ENCODE assay signal across 19 cellular contexts in the genomic region with DNA sequence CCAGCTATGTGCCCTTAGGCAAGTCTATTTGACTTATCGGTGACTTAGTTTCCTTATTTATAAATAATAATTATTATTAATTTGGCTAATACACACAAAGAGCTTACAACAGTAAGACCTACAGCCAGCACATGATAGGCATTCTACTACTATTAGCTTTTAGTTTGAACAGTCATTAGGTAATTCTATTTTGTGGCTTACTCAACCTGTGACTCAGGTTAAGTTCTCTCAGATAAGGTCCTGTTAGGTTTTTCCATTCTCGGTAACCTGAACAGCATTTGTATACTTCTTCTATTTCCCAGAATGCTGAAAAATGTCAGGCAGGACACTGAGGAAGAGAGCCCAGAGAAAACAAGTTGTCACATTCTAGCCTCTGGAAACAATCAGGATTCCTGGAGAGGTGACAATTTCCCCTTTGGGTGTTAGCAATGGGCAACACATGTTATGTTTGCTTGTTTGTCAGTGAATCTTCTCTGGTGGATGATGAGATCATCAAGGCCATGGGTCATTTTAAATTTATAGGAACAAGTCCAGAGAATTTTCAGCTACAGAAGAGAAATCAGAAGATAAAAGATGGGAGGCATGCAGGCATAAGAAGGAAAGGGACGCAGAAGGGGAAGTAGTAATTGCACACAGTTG.
DNase-seq lines count a peak whose midpoint lies in the region; ATAC-seq and TF ChIP-seq lines count a peak whose summit lies in the region.
"Had no signal": no experiment of that assay in that cellular context is flagged by ENCODE, and none has a peak within 500 bp of the region (broad histone marks: within the 10 kb centered on the region; RNA-seq: fewer than 3 reads in every experiment).

No MANE protein-coding gene starts in this region.

- TF ChIP-seq CTCF in fibroblast of mammary gland (conservative IDR thresholded peaks at IDR 0.05; ENCODE audit: control insufficient read depth, insufficient read depth, low read depth, low read length) (no peak), GM13977 (IDR thresholded peaks at IDR 0.05; ENCODE audit: extremely low read depth, insufficient read depth, missing control alignments) (no peak)

- in situ Hi-C loops in GM13977 (cut with MboI; ENCODE audit: low pct_unique_long_range_greater_than_20kb, low sequenced_read_pairs, unreplicated experiment), result no loop called here

- H2BK5ac ChIP-seq in mesendoderm (ENCODE audit: low read length), result no peak overlapping the region

- H3K4me2 ChIP-seq in mesendoderm (ENCODE audit: low read length), result no peak overlapping the region

- no peaks in the 10 kb centered on the region for H3K36me3 ChIP-seq in mesendoderm (ENCODE audit: control insufficient read depth, insufficient read depth, low read length)
- H3K36me3 ChIP-seq: BE2C had no signal

- no peak overlapping the region for H3K18ac ChIP-seq in mesendoderm (ENCODE audit: low read length)

- no peaks in the 10 kb centered on the region for H3K4me1 ChIP-seq in mesendoderm (ENCODE audit: control insufficient read depth, low read depth, low read length)
- H3K4me1 ChIP-seq: BE2C had no signal

- no peak overlapping the region for H4K8ac ChIP-seq in mesendoderm (ENCODE audit: low read depth, low read length)

- no peak overlapping the region for H3K27ac ChIP-seq in mesendoderm (ENCODE audit: low read depth, low read length)
- H3K27ac ChIP-seq: GM23248, HL-60 had no signal

- DNase-seq in NCI-H226 (peak; percentile 48), amniotic epithelial cell (ENCODE audit: low read depth) (peak; percentile 8), fibroblast of mammary gland (ENCODE audit: low read depth) (peak; percentile 16), mesendoderm (peak; percentile 22), GM13977 (ENCODE audit: low spot score) (no peak)
- DNase-seq in stimulated activated naive CD8-positive, alpha-beta T cell treated with anti-CD3 and anti-CD28 coated beads, Interleukin-15, amount 100 ng/mL, for 72 hours, result no peak
- DNase-seq: BE2C; C1 segment of cervical spinal cord; CD4-positive, CD25-positive, alpha-beta regulatory T cell; CD8-positive, alpha-beta memory T cell; COR-L47; DMS 273 treated with DMSO at 0.1 percent for 48 hours; DMS53; DND-41; EL; GM23248; HCEC 1CT had no signal

- no peaks in the 10 kb centered on the region for H3K27me3 ChIP-seq in mesendoderm (ENCODE audit: insufficient read depth, low read length, poor library complexity)
- H3K27me3 ChIP-seq: BE2C had no signal

- no peak overlapping the region for H2AK5ac ChIP-seq in mesendoderm (ENCODE audit: low read length)

- no peak for ATAC-seq in esophagus mucosa
- ATAC-seq in stimulated activated naive CD8-positive, alpha-beta T cell treated with anti-CD3 and anti-CD28 coated beads, Interleukin-15, amount 100 ng/mL, for 72 hours, result no peak

- no peak overlapping the region for H3K56ac ChIP-seq in mesendoderm (ENCODE audit: low read length)

- H3K27ac Mint-ChIP-seq in stimulated activated naive CD8-positive, alpha-beta T cell treated with anti-CD3 and anti-CD28 coated beads, Interleukin-15, amount 100 ng/mL, for 72 hours, result no peak overlapping the region
- H3K27ac Mint-ChIP-seq: CD8-positive, alpha-beta memory T cell had no signal

- H3K4ac ChIP-seq in mesendoderm (ENCODE audit: low read depth, low read length), result no peak overlapping the region

- H3K4me3 ChIP-seq in fibroblast of mammary gland (ENCODE audit: control insufficient read depth, low read depth, low read length) (no peak overlapping the region), mesendoderm (ENCODE audit: low read length) (no peak overlapping the region)
- H3K4me3 ChIP-seq: GM23248 had no signal

- no peaks in the 10 kb centered on the region for H3K4me1 Mint-ChIP-seq in stimulated activated naive CD8-positive, alpha-beta T cell treated with anti-CD3 and anti-CD28 coated beads, Interleukin-15, amount 100 ng/mL, for 72 hours
- H3K4me1 Mint-ChIP-seq: CD4-positive, CD25-positive, alpha-beta regulatory T cell; CD8-positive, alpha-beta memory T cell had no signal

- H4K5ac ChIP-seq in mesendoderm (ENCODE audit: low read length), result no peak overlapping the region

- no peak overlapping the region for H3K4me3 Mint-ChIP-seq in stimulated activated naive CD8-positive, alpha-beta T cell treated with anti-CD3 and anti-CD28 coated beads, Interleukin-15, amount 100 ng/mL, for 72 hours
- H3K4me3 Mint-ChIP-seq: CD4-positive, CD25-positive, alpha-beta regulatory T cell; CD8-positive, alpha-beta memory T cell had no signal

- H3K79me1 ChIP-seq in mesendoderm (ENCODE audit: low read length), result no peaks in the 10 kb centered on the region

- no peaks in the 10 kb centered on the region for H3K79me2 ChIP-seq in mesendoderm (ENCODE audit: control insufficient read depth, insufficient read depth, low read length)

- H2BK120ac ChIP-seq in mesendoderm (ENCODE audit: low read depth, low read length), result no peak overlapping the region

- H2BK15ac ChIP-seq in mesendoderm (replicated peaks; ENCODE audit: low read depth), result no peak overlapping the region

- H3K27me3 Mint-ChIP-seq in stimulated activated naive CD8-positive, alpha-beta T cell treated with anti-CD3 and anti-CD28 coated beads, Interleukin-15, amount 100 ng/mL, for 72 hours, result no peaks in the 10 kb centered on the region
- H3K27me3 Mint-ChIP-seq: CD4-positive, CD25-positive, alpha-beta regulatory T cell; CD8-positive, alpha-beta memory T cell had no signal

- WGBS in mesendoderm (ENCODE audit: extremely low coverage, insufficient coverage, low lambda C conversion rate), result no CpG with 5 or more reads among the region's 3 CpGs

- no peak overlapping the region for H3K23ac ChIP-seq in mesendoderm (ENCODE audit: low read length)

- peaks cover 0 to 7% of the 10 kb centered on the region in 2 donors for H3K9me3 Mint-ChIP-seq in stimulated activated naive CD8-positive, alpha-beta T cell treated with anti-CD3 and anti-CD28 coated beads, Interleukin-15, amount 100 ng/mL, for 72 hours

- H3K9ac ChIP-seq in mesendoderm (ENCODE audit: low read length), result no peak overlapping the region
- H3K9ac ChIP-seq: GM23248 had no signal

Comparison
In these comparisons a context has a peak if more than half of its experiments do, and no peak if none do; other contexts are left out.
1. DNase-seq: peak in NCI-H226 (single experiment), amniotic epithelial cell (single experiment), fibroblast of mammary gland (single experiment) and mesendoderm (single experiment); none in GM13977 (single experiment) and stimulated activated naive CD8-positive, alpha-beta T cell treated with anti-CD3 and anti-CD28 coated beads, Interleukin-15, amount 100 ng/mL, for 72 hours (0 of 2).